11 cellular contexts compared by ENCODE assay signal in genomic region chr15:26781816-26782215, GRCh38. TPM values are rescaled to one million over a fixed set of nuclear protein-coding genes. Genes with fewer than 3 reads are reported as not detected.
"Had no signal": no experiment of that assay in that cellular context is flagged by ENCODE, and none has a peak within 500 bp of the region (broad histone marks: within the 10 kb centered on the region; RNA-seq: fewer than 3 reads in every experiment).

No MANE protein-coding gene starts in this region.

- H3K9me3 ChIP-seq: HAP-1 had no signal

- H3K36me3 ChIP-seq: HAP-1 had no signal

- H3K9ac ChIP-seq: GM23248 had no signal

- H3K4me1 ChIP-seq: HAP-1 had no signal

- DNase-seq: GM23248, GOT3, H7, H9, HCEC 1CT, HFFc6 had no signal

- H3K27ac ChIP-seq: GM23248 had no signal

- FAIRE-seq: H1, H54 had no signal

- ATAC-seq: GM23338, HCT116 had no signal

- H3K4me3 ChIP-seq: GM23248, GM23338, HAP-1 had no signal

RNA-seq across cellular contexts. Expression of gene GABRB3, which starts 8.9 kb away (rescaled TPM):
- total RNA-seq: GM23248 had no signal
